Comparison of ENCODE assay signal across 10 cellular contexts in the genomic region with DNA sequence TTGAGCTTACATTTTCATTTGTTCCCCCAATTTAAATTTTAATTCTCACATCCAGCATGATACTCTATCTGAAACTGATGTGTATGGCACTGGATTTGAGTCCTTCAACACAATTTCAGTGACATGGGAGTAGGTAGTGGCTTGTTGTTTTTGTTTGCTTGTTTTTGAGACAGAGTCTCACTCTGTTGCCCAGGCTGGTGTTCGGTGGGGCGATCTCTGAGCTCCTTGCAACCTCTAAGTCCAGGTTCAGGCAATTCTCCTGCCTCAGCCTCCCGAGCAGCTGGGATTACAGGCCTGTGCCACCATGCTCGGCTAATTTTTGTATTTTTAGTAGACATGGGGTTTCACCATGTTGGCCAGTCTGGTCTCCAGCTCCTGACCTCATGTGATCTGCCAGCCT. TPM values are rescaled to one million over a fixed set of nuclear protein-coding genes. Genes with fewer than 3 reads are reported as not detected.
DNase-seq lines count a peak whose midpoint lies in the region; ATAC-seq, FAIRE-seq and TF ChIP-seq lines count a peak whose summit lies in the region.
"Not testable (repeated sequence)": the region's sequence is repeated elsewhere in the genome, so short reads cannot be mapped to it uniquely, and the experiment has no call there.
"Had no signal": no experiment of that assay in that cellular context is flagged by ENCODE, and none has a peak within 500 bp of the region (broad histone marks: within the 10 kb centered on the region; RNA-seq: fewer than 3 reads in every experiment).

No MANE protein-coding gene starts in this region.

- intact Hi-C loops in CD14-positive monocyte (cut with micrococcal nuclease): loop anchor here (5.0 to 10.0 kb wide), 4 partner anchors 84 to 164 kb away; partner anchors contain the start of genes SPATA20 (in 2 of the 2) and TOB1 (in 1 of the 2)
- intact Hi-C loops in adrenal gland (cut with DNase I); lower lobe of right lung (cut with DNase I); pancreas (cut with DNase I); testis (cut with DNase I; ENCODE audit: low total_unique reads): not testable (repeated sequence)

- H3K4me3 Mint-ChIP-seq in CD14-positive monocyte (peak overlapping the region in 1 of 2 donors; percentile 91), IgD-negative memory B cell (peak overlapping the region in 2 of 4 donors; percentile 87 to 94)
- peak overlapping the region; percentile 91 for H3K4me3 Mint-ChIP-seq in T-helper 2 cell treated with Interferon-gamma antibody and Interleukin-4, amounts not matched to agents 5 μg/mL and 100 μg/mL, for 36 hours

- ATAC-seq in lower lobe of right lung, pancreas: not testable (repeated sequence)

- H3K9me3 Mint-ChIP-seq in CD14-positive monocyte; IgD-negative memory B cell; T-helper 2 cell treated with Interferon-gamma antibody and Interleukin-4, amounts not matched to agents 5 μg/mL and 100 μg/mL, for 36 hours: not testable (repeated sequence)

- not testable (repeated sequence) for DNase-seq in CD14-positive monocyte (ENCODE audit: low spot score); T-helper 2 cell treated with Interferon-gamma antibody and Interleukin-4, amounts not matched to agents 5 μg/mL and 100 μg/mL, for 36 hours (ENCODE audit: low spot score); adrenal gland; epithelial cell of prostate (ENCODE audit: low read depth, low spot score); lower lobe of right lung; pancreas; testis

- H3K9me3 ChIP-seq in adrenal gland (replicated peaks in 1 of 3); lower lobe of right lung; pancreas; testis: not testable (repeated sequence)

- H3K27ac ChIP-seq in adrenal gland (peak overlapping the region; percentile 51 to 97 (median 96)), epithelial cell of prostate (peak overlapping the region; percentile 96), lower lobe of right lung (peak overlapping the region; percentile 97), pancreas (peak overlapping the region; percentile 72 to 98 (median 92)), testis (peak overlapping the region; percentile 92 to 99)

- TF ChIP-seq CTCF in CD14-positive monocyte (IDR thresholded peaks at IDR 0.05); adrenal gland (IDR thresholded peaks at IDR 0.05); lower lobe of right lung (IDR thresholded peaks at IDR 0.05); pancreas (IDR thresholded peaks at IDR 0.05); testis (IDR thresholded peaks at IDR 0.05): not testable (repeated sequence)

- H3K4me1 ChIP-seq in adrenal gland (replicated peaks in 1 of 2): peaks cover 24 to 42% of the 10 kb centered on the region in 2 donors
- peaks cover 37% of the 10 kb centered on the region for H3K4me1 ChIP-seq in lower lobe of right lung
- H3K4me1 ChIP-seq in pancreas: peaks cover 12 to 29% (median 15%) of the 10 kb centered on the region in 3 donors
- H3K4me1 ChIP-seq in testis: peaks cover 23% of the 10 kb centered on the region

- not testable (repeated sequence) for H3K36me3 Mint-ChIP-seq in CD14-positive monocyte; IgD-negative memory B cell; T-helper 2 cell treated with Interferon-gamma antibody and Interleukin-4, amounts not matched to agents 5 μg/mL and 100 μg/mL, for 36 hours (ENCODE audit: low read depth)

- WGBS in adrenal gland, 4 donors: 84 to 92% (median 87%) methylated on average over 4 of the region's 4 CpGs
- WGBS in pancreas, 2 donors: 86 to 95% methylated on average over 4 of the region's 4 CpGs
- 84 to 88% methylated on average over 4 of the region's 4 CpGs for WGBS in testis, 2 donors

- H3K4me1 Mint-ChIP-seq in CD14-positive monocyte (peaks cover 29% of the 10 kb centered on the region), IgD-negative memory B cell (peaks cover 15 to 25% (median 18%) of the 10 kb centered on the region in 3 donors)
- peaks cover 22% of the 10 kb centered on the region for H3K4me1 Mint-ChIP-seq in T-helper 2 cell treated with Interferon-gamma antibody and Interleukin-4, amounts not matched to agents 5 μg/mL and 100 μg/mL, for 36 hours (ENCODE audit: low read depth)

- TF ChIP-seq POLR2A in adrenal gland (IDR thresholded peaks at IDR 0.05); testis (IDR thresholded peaks at IDR 0.05): not testable (repeated sequence)

- peak overlapping the region in 1 of 4 donors; percentile 64 for H3K4me3 ChIP-seq in adrenal gland
- peak overlapping the region; percentile 91 for H3K4me3 ChIP-seq in lower lobe of right lung
- peak overlapping the region in 3 of 4 donors; percentile 61 to 64 (median 61) for H3K4me3 ChIP-seq in pancreas
- not testable (repeated sequence) for H3K4me3 ChIP-seq in testis

- not testable (repeated sequence) for H3K36me3 ChIP-seq in adrenal gland (replicated peaks in 1 of 2); lower lobe of right lung; pancreas; testis (ENCODE audit: low read depth, missing control alignments)

- not testable (repeated sequence) for H3K27me3 ChIP-seq in adrenal gland; lower lobe of right lung (ENCODE audit: low read depth); pancreas; testis

- peak overlapping the region; percentile 90 to 98 (median 96) for H3K27ac Mint-ChIP-seq in CD14-positive monocyte
- H3K27ac Mint-ChIP-seq in IgD-negative memory B cell: peak overlapping the region in 2 of 3 donors; percentile 91 to 98
- peak overlapping the region; percentile 95 for H3K27ac Mint-ChIP-seq in T-helper 2 cell treated with Interferon-gamma antibody and Interleukin-4, amounts not matched to agents 5 μg/mL and 100 μg/mL, for 36 hours

- not testable (repeated sequence) for H3K27me3 Mint-ChIP-seq in CD14-positive monocyte (ENCODE audit: low read depth in 3 of 3); IgD-negative memory B cell; T-helper 2 cell treated with Interferon-gamma antibody and Interleukin-4, amounts not matched to agents 5 μg/mL and 100 μg/mL, for 36 hours (ENCODE audit: low read depth)

- not testable (repeated sequence) for FAIRE-seq in pancreas (lab: Jason Lieb, UNC)

RNA-seq across cellular contexts. Expression of gene ANKRD40, which starts 1.3 kb away (rescaled TPM):
- polyA plus RNA-seq in CD14-positive monocyte (1 to 10 TPM; 3.4 TPM), IgD-negative memory B cell (4.5 TPM), adrenal gland (10 to 100 TPM; 14.9 to 37.0 (median 18.7) TPM), pancreas (10 to 100 TPM; 10.3 to 10.9 TPM), testis (ENCODE audit: insufficient read depth, low read depth, low replicate concordance) (24.7 TPM)
- total RNA-seq in adrenal gland (10 to 100 TPM; 24.8 to 46.4 (median 41.5) TPM), lower lobe of right lung (49.5 TPM), pancreas (10 to 100 TPM; 15.1 to 23.5 (median 17.3) TPM), testis (10 to 100 TPM; 24.3 to 31.7 TPM)

RNA-seq across cellular contexts. Expression of gene LUC7L3, which starts 10.3 kb away (rescaled TPM):
- polyA plus RNA-seq in CD14-positive monocyte (10 to 100 TPM; 14.6 to 17.1 TPM), IgD-negative memory B cell (65.5 TPM), adrenal gland (100 to 1,000 TPM in 2 of 3 donors, 10 to 100 TPM in 1; 95.4 to 248 (median 112) TPM), pancreas (100 to 1,000 TPM in 1 of 2 donors, 10 to 100 TPM in 1; 87.4 to 210 TPM), testis (ENCODE audit: insufficient read depth, low read depth, low replicate concordance) (37.4 TPM)
- total RNA-seq in adrenal gland (100 to 1,000 TPM in 1 of 8 donors, 10 to 100 TPM in 7; 16.1 to 142 (median 65.5) TPM), lower lobe of right lung (106 TPM), pancreas (10 to 100 TPM; 42.7 to 88.1 (median 59.3) TPM), testis (100 to 1,000 TPM; 115 to 160 TPM)

RNA-seq across cellular contexts. Expression of gene ANKRD40CL, which starts 58.3 kb away (rescaled TPM):
- polyA plus RNA-seq in CD14-positive monocyte: not detected
- not detected for polyA plus RNA-seq in IgD-negative memory B cell
- not detected for total RNA-seq in adrenal gland
- not detected for polyA plus RNA-seq in adrenal gland
- not detected for total RNA-seq in lower lobe of right lung
- total RNA-seq in pancreas: under 1 TPM in 2 of 6 donors, not detected in 4; 0.16 to 0.46 TPM
- under 1 TPM in 1 of 2 donors, not detected in 1; 0.19 TPM for polyA plus RNA-seq in pancreas
- total RNA-seq in testis: not detected
- not detected for polyA plus RNA-seq in testis (ENCODE audit: insufficient read depth, low read depth, low replicate concordance)
- total RNA-seq: esophagus mucosa, G401 had no signal
